10 cellular contexts compared by ENCODE assay signal in the genomic region with DNA sequence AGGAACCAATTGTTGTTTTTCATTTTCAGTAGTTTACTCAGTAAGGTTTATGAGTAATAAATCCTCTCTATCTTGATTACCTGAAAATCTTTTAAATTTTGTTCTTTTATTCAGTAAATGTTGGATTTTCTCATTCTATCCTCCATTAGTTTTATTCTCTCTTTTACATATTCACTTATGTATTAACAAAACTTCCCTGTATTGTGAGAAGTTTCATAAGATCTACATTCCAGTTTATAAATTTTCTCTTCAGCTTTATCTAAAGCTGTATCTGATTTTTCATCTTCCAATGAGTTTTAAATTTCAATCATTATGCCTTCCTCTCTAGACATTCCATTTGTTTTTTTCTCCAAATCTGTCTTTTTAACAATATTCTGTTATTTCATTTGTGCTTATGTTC.
"Had no signal": no experiment of that assay in that cellular context is flagged by ENCODE, and none has a peak within 500 bp of the region (broad histone marks: within the 10 kb centered on the region; RNA-seq: fewer than 3 reads in every experiment).

No MANE protein-coding gene starts in this region.

- H3K9ac ChIP-seq: GM23248, KMS-11 had no signal

- H3K4me2 ChIP-seq: KMS-11 had no signal

- H2AFZ ChIP-seq: GM23248 had no signal

- H3K36me3 ChIP-seq: HAP-1 had no signal

- DNase-seq: GM23248, GOT3, H7, HFFc6, KBM-7 had no signal

- H3K27ac ChIP-seq: GM23248, HL-60, KMS-11 had no signal

- H3K4me3 ChIP-seq: GM23248, HAP-1 had no signal

- H3K4me1 ChIP-seq: HAP-1 had no signal

- ATAC-seq: HCT116, HepG2 had no signal

- FAIRE-seq: HepG2 had no signal

- H3K9me3 ChIP-seq: HAP-1 had no signal
